ENCODE assay signal across 8 cellular contexts in the genomic region with DNA sequence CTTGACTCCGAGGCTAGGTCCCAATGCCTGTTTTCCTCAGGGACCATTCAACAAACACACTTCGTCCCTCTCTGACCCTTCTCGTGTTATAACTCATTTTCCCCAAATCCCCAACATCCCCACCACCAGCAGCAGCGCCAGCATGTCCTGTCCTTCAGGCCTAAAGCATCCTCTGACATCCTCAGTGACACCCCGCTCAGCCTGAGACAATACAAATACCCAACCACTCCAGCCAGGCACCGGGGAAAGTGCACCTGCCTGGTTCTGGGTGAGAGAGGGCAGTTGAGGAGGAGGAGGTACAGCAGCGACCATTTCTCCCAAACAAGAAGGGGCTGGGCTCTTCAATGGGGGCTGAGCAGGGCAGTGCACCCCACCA. TPM values are rescaled to one million over a fixed set of nuclear protein-coding genes. Genes with fewer than 3 reads are reported as not detected.
DNase-seq lines count a peak whose midpoint lies in the region; ATAC-seq and TF ChIP-seq lines count a peak whose summit lies in the region.

No MANE protein-coding gene starts in this region.

- no peak for DNase-seq in HL-60 (ENCODE audit: low read depth in 1 of 2, low spot score in 1 of 2)
- no peak for DNase-seq in breast epithelium (ENCODE audit: low spot score in 2 of 2)
- no peak for DNase-seq in KBM-7
- DNase-seq in cortex of kidney (lab: John Stamatoyannopoulos, UW) = no peak
- no peak for DNase-seq in NCI-H128 (lab: John Stamatoyannopoulos, UW; ENCODE audit: unreplicated experiment)

- H3K4me1 ChIP-seq in ACC112 (ENCODE audit: control insufficient read depth, insufficient read depth, low read length, unreplicated experiment) (peaks cover 51% of the 10 kb centered on the region), breast epithelium (peaks cover 12 to 51% of the 10 kb centered on the region in 2 donors), muscle layer of colon (ENCODE audit: insufficient read depth, low read length) (peaks cover 57% of the 10 kb centered on the region)

- H3K9ac ChIP-seq in muscle layer of colon (ENCODE audit: low read length) = peak overlapping the region; percentile 80

- no peak for TF ChIP-seq POLR2A in breast epithelium (IDR thresholded peaks at IDR 0.05)
- TF ChIP-seq POLR2A in GM18505 (IDR thresholded peaks at IDR 0.05; ENCODE audit: borderline replicate concordance, extremely low read depth, insufficient read depth, insufficient read length) = no peak

- H3K9me3 ChIP-seq in breast epithelium = no peaks in the 10 kb centered on the region
- H3K9me3 ChIP-seq in muscle layer of colon (ENCODE audit: low read length) = no peaks in the 10 kb centered on the region

- H3K27ac ChIP-seq in ACC112 (ENCODE audit: low read depth, low read length) (peak overlapping the region; percentile 96), HL-60 (replicated peaks) (peak overlapping the region; percentile 69), breast epithelium (peak overlapping the region; percentile 99), muscle layer of colon (ENCODE audit: low read depth, low read length) (peak overlapping the region; percentile 100)

- no peak for TF ChIP-seq CTCF in HL-60 (IDR thresholded peaks at IDR 0.05; ENCODE audit: insufficient read depth, low read length)
- TF ChIP-seq CTCF in breast epithelium (IDR thresholded peaks at IDR 0.05) = no peak

- H3K4me3 ChIP-seq in ACC112 (ENCODE audit: low read depth, low read length) = peak overlapping the region; percentile 62
- H3K4me3 ChIP-seq in HL-60 (replicated peaks; ENCODE audit: insufficient read depth, low read length) = peak overlapping the region; percentile 31
- H3K4me3 ChIP-seq in breast epithelium = peak overlapping the region; percentile 21 to 99 (median 43)
- peak overlapping the region in 1 of 2 donors; percentile 26 for H3K4me3 ChIP-seq in muscle layer of colon (ENCODE audit: low read depth in 1 of 2, low read length in 2 of 2)

- H3K36me3 ChIP-seq in ACC112 (ENCODE audit: insufficient read depth, low read length) = no peaks in the 10 kb centered on the region
- H3K36me3 ChIP-seq in breast epithelium = no peaks in the 10 kb centered on the region
- H3K36me3 ChIP-seq in muscle layer of colon (ENCODE audit: insufficient read depth, low read length) = no peaks in the 10 kb centered on the region

- in situ Hi-C loops in KBM-7 (cut with MboI; ENCODE audit: low pct_unique_long_range_greater_than_20kb, low sequenced_read_pairs) = no loop called here

- ATAC-seq in GM18505 (IDR thresholded peaks at IDR 0.05; ENCODE audit: unreplicated experiment) = no peak

- no peaks in the 10 kb centered on the region for H3K27me3 ChIP-seq in ACC112 (ENCODE audit: insufficient read depth, low read length)
- H3K27me3 ChIP-seq in HL-60 (ENCODE audit: insufficient read depth, poor library complexity, severe bottlenecking) = no peaks in the 10 kb centered on the region
- H3K27me3 ChIP-seq in breast epithelium = no peaks in the 10 kb centered on the region
- H3K27me3 ChIP-seq in muscle layer of colon (ENCODE audit: control insufficient read depth in 1 of 2, insufficient read depth in 2 of 2, low read length in 2 of 2) = no peaks in the 10 kb centered on the region

- peaks cover 56% of the 10 kb centered on the region for H3K79me2 ChIP-seq in ACC112 (ENCODE audit: control insufficient read depth, insufficient read depth, low read length, unreplicated experiment)

- intact Hi-C loops in breast epithelium (cut with DNase I; ENCODE audit: low total_unique reads) = loop anchor here (10.0 kb wide), 1 partner anchor 1749 kb away; the partner anchor contains the start of genes CYB5D2 and ZZEF1

- no peak overlapping the region for H2AFZ ChIP-seq in ACC112 (ENCODE audit: low read length, unreplicated experiment)

RNA-seq across cellular contexts. Expression of gene MNT, which starts 4.7 kb away (rescaled TPM):
- 10 to 100 TPM in 1 of 3 donors, 1 to 10 TPM in 2; 7.7 to 10.2 (median 8.8) TPM for total RNA-seq in breast epithelium

RNA-seq across cellular contexts. Expression of gene SGSM2, which starts 58.9 kb away (rescaled TPM):
- 100 to 1,000 TPM in 1 of 3 donors, 10 to 100 TPM in 2; 27.8 to 125 (median 85.5) TPM for total RNA-seq in breast epithelium

RNA-seq across cellular contexts. Expression of gene TSR1, which starts 59.9 kb away (rescaled TPM):
- 10 to 100 TPM; 28.8 to 43.6 (median 43.0) TPM for total RNA-seq in breast epithelium
